In genomic region chr11:21893468-21893867, GRCh38 we compare ENCODE assay signal across 32 cellular contexts.
"Had no signal": no experiment of that assay in that cellular context is flagged by ENCODE, and none has a peak within 500 bp of the region (broad histone marks: within the 10 kb centered on the region; RNA-seq: fewer than 3 reads in every experiment).

No MANE protein-coding gene starts in this region.

- H3K27ac Mint-ChIP-seq: activated B cell treated with CpG ODN at 0.5 μM for 24 hours; activated CD4-positive, alpha-beta memory T cell treated with anti-CD3 and anti-CD28 coated beads for 36 hours; activated naive CD4-positive, alpha-beta T cell treated with anti-CD3 and anti-CD28 coated beads for 36 hours; activated naive CD8-positive, alpha-beta T cell; activated T-helper 1 cell treated with anti-CD3 and anti-CD28 coated beads, Interleukin-12 subunit alpha, Interleukin-12 subunit beta, Interleukin-2, Interleukin-4 antibody, amounts not matched to agents 30 ng/mL and 10 ng/mL and 1 ng/mL, durations not matched to agents 14 hours and 24 hours and 36 hours had no signal

- DNase-seq: activated B cell treated with CpG ODN at 0.5 μM for 24 hours; activated CD4-positive, alpha-beta memory T cell treated with anti-CD3 and anti-CD28 coated beads for 36 hours; activated CD4-positive, alpha-beta T cell treated with anti-CD3 and anti-CD28 coated beads for 4 hours; activated CD4-positive, alpha-beta T cell treated with anti-CD3 and anti-CD28 coated beads, Interleukin-2, amount 50 U/mL, for 1 hour; activated CD4-positive, CD25-positive, alpha-beta regulatory T cell treated with anti-CD3 and anti-CD28 coated beads, Interleukin-2, amount 50 U/mL, for 72 hours; activated CD8-positive, alpha-beta memory T cell treated with anti-CD3 and anti-CD28 coated beads, Interleukin-2, amount 50 U/mL, for 4 hours; activated gamma-delta T cell treated with Interleukin-2 at 50 U/mL for 16 hours; activated naive CD4-positive, alpha-beta T cell treated with anti-CD3 and anti-CD28 coated beads for 36 hours; activated T-cell treated with anti-CD3 and anti-CD28 coated beads for 4 hours; activated T-cell treated with anti-CD3 and anti-CD28 coated beads, Interleukin-2, amount 50 U/mL, for 4 hours; amniotic stem cell; Kasumi-1; KG1; MG63; NCI-H1048; NCI-H1105 treated with DMSO at 0.1 percent for 48 hours; NCI-H1436 treated with DMSO at 0.1 percent for 48 hours; NCI-H1694 treated with DMSO at 0.1 percent for 48 hours; NCI-H2029; NCI-H345; NCI-H510A treated with DMSO at 0.1 percent for 48 hours; NK-92 treated with Interleukin-12 subunit alpha and Interleukin-12 subunit beta, amount 100 ng/mL, for 24 hours; PC-3; Peyer's patch; RPMI8226; SIG-M5; SW 1271; T-helper 1 cell; T-helper 2 cell; T-helper 9 cell had no signal

- H3K36me3 Mint-ChIP-seq: activated CD4-positive, alpha-beta memory T cell treated with anti-CD3 and anti-CD28 coated beads for 36 hours; activated naive CD8-positive, alpha-beta T cell had no signal

- H3K4me3 Mint-ChIP-seq: activated B cell treated with CpG ODN at 0.5 μM for 24 hours; activated CD4-positive, alpha-beta memory T cell treated with anti-CD3 and anti-CD28 coated beads for 36 hours; activated naive CD4-positive, alpha-beta T cell treated with anti-CD3 and anti-CD28 coated beads for 36 hours; activated naive CD8-positive, alpha-beta T cell; activated T-cell treated with anti-CD3 and anti-CD28 coated beads, Interleukin-2, amount 50 U/mL, for 4 hours; activated T-helper 1 cell treated with anti-CD3 and anti-CD28 coated beads, Interleukin-12 subunit alpha, Interleukin-12 subunit beta, Interleukin-2, Interleukin-4 antibody, amounts not matched to agents 30 ng/mL and 10 ng/mL and 1 ng/mL, durations not matched to agents 14 hours and 24 hours and 36 hours had no signal

- H3K4me1 Mint-ChIP-seq: activated B cell treated with CpG ODN at 0.5 μM for 24 hours had no signal

- H3K9me3 Mint-ChIP-seq: activated B cell treated with CpG ODN at 0.5 μM for 24 hours had no signal

- H3K27me3 Mint-ChIP-seq: activated B cell treated with CpG ODN at 0.5 μM for 24 hours; activated CD4-positive, alpha-beta memory T cell treated with anti-CD3 and anti-CD28 coated beads for 36 hours; activated naive CD8-positive, alpha-beta T cell had no signal
